ENCODE assay signal across 21 cellular contexts in genomic region chr5:175394601-175395000, GRCh38. TPM values are rescaled to one million over a fixed set of nuclear protein-coding genes. Genes with fewer than 3 reads are reported as not detected.
"Had no signal": no experiment of that assay in that cellular context is flagged by ENCODE, and none has a peak within 500 bp of the region (broad histone marks: within the 10 kb centered on the region; RNA-seq: fewer than 3 reads in every experiment).

No MANE protein-coding gene starts in this region.

- ATAC-seq: HepG2, SK-N-SH treated with all-trans-retinoic acid at 6 μM for 48 hours had no signal

- DNase-seq: IMR-90, Karpas-422, KG1, MM.1S, NCI-H1092 treated with DMSO at 0.1 percent for 48 hours, NCI-H1436, NCI-H2029, NCI-H2081 treated with DMSO at 0.1 percent for 48 hours, NCI-H2171, NCI-H226, NCI-H446, NCI-H510A, NCI-H524 treated with DMSO at 0.1 percent for 48 hours, NCI-H69, NCI-H774, RPMI8226, SHP77 had no signal

RNA-seq across cellular contexts. Expression of gene DRD1, which starts 49.4 kb away (rescaled TPM):
- total RNA-seq: HepG2, HT1080, SK-MEL-5 had no signal
- polyA plus RNA-seq: HepG2 had no signal
